In genomic region chr1:17640411-17640810, GRCh38 we compare ENCODE assay signal across 14 cellular contexts.
"Had no signal": no experiment of that assay in that cellular context is flagged by ENCODE, and none has a peak within 500 bp of the region (broad histone marks: within the 10 kb centered on the region; RNA-seq: fewer than 3 reads in every experiment).

No MANE protein-coding gene starts in this region.

- DNase-seq: activated CD4-positive, alpha-beta T cell treated with anti-CD3 and anti-CD28 coated beads, Interleukin-2, amount 50 U/mL, for 4 hours; activated gamma-delta T cell treated with Interleukin-2 at 50 U/mL for 16 hours; dermis blood vessel endothelial cell; effector memory CD4-positive, alpha-beta T cell; left cardiac atrium; lower lobe of right lung; naive thymus-derived CD8-positive, alpha-beta T cell; right cardiac atrium; stimulated activated CD4-positive, alpha-beta T cell treated with anti-CD3 and anti-CD28 coated beads, Interleukin-4, amount 100 ng/mL, for 1 hour; stimulated activated naive CD8-positive, alpha-beta T cell treated with anti-CD3 and anti-CD28 coated beads, Interleukin-15, amount 100 ng/mL, for 72 hours; testis had no signal

- H3K27ac ChIP-seq: esophagus muscularis mucosa, lower lobe of right lung, prostate gland, testis had no signal

- ATAC-seq: left cardiac atrium; naive thymus-derived CD8-positive, alpha-beta T cell; right cardiac atrium; stimulated activated naive CD8-positive, alpha-beta T cell treated with anti-CD3 and anti-CD28 coated beads, Interleukin-15, amount 100 ng/mL, for 72 hours had no signal

- H3K27me3 ChIP-seq: esophagus muscularis mucosa, testis had no signal

- H3K4me1 ChIP-seq: prostate gland, testis had no signal

- H3K4me3 ChIP-seq: esophagus muscularis mucosa, lower lobe of right lung, prostate gland, smooth muscle cell, testis had no signal

- H3K9me3 ChIP-seq: esophagus muscularis mucosa, lower lobe of right lung, prostate gland, testis had no signal
